Comparison of ENCODE assay signal across 8 cellular contexts in genomic region chr13:52449323-52450011, GRCh38. TPM values are rescaled to one million over a fixed set of nuclear protein-coding genes. Genes with fewer than 3 reads are reported as not detected.
DNase-seq lines count a peak whose midpoint lies in the region; FAIRE-seq and TF ChIP-seq lines count a peak whose summit lies in the region.

No MANE protein-coding gene starts in this region.

- H3K27me3 ChIP-seq in esophagus muscularis mucosa (no peaks in the 10 kb centered on the region), parathyroid adenoma (ENCODE audit: control insufficient read depth, insufficient read depth, low read length) (no peaks in the 10 kb centered on the region)

- H3K9me3 ChIP-seq in esophagus muscularis mucosa (no peaks in the 10 kb centered on the region), parathyroid adenoma (ENCODE audit: control insufficient read depth, low read length) (no peaks in the 10 kb centered on the region)

- H3K4me1 ChIP-seq in esophagus muscularis mucosa (peaks cover 25 to 39% (median 36%) of the 10 kb centered on the region in 4 donors), parathyroid adenoma (no peaks in the 10 kb centered on the region)

- peak overlapping the region; percentile 85 for H2AFZ ChIP-seq in parathyroid adenoma

- TF ChIP-seq CTCF in RWPE1 (conservative IDR thresholded peaks at IDR 0.05; ENCODE audit: low read depth) (no peak), esophagus muscularis mucosa (IDR thresholded peaks at IDR 0.05) (no peak), parathyroid adenoma (IDR thresholded peaks at IDR 0.05) (no peak)

- no peak for FAIRE-seq in HTR-8/SVneo (lab: Jason Lieb, UNC)

- peak overlapping the region; percentile 85 for H3K4me2 ChIP-seq in parathyroid adenoma (ENCODE audit: low read length)

- H3K36me3 ChIP-seq in esophagus muscularis mucosa (peaks cover 0 to 9% (median 1%) of the 10 kb centered on the region in 4 donors), parathyroid adenoma (ENCODE audit: control insufficient read depth, insufficient read depth, low read length) (no peaks in the 10 kb centered on the region)

- H3K4me3 ChIP-seq in esophagus muscularis mucosa (peak overlapping the region; percentile 81 to 97 (median 91)), parathyroid adenoma (ENCODE audit: low read depth, low read length) (peak overlapping the region; percentile 65)

- CTCF ChIA-PET in RWPE1 (lab: Yijun Ruan, JAX) = interaction anchor here (0.5 to 1.6 kb wide), 8 partner anchors 10 to 264 kb away, joined by 3 to 11 read pairs (median 4); no protein-coding TSS in a partner anchor

- peak; percentile 48 for DNase-seq in SIG-M5 treated with dmso at 0.1 percent for 504 hours (lab: John Stamatoyannopoulos, UW; ENCODE audit: unreplicated experiment)
- DNase-seq in SIG-M5 (lab: John Stamatoyannopoulos, UW) = no peak
- DNase-seq in RWPE1 (ENCODE audit: low spot score) = no peak
- DNase-seq in esophagus muscularis mucosa (ENCODE audit: extremely low spot score) = no peak
- no peak for DNase-seq in middle frontal gyrus (ENCODE audit: extremely low spot score, low spot score)
- no peak for DNase-seq in HTR-8/SVneo (ENCODE audit: insufficient read length, low spot score)
- no peak for DNase-seq in dedifferentiated amniotic fluid mesenchymal stem cell (ENCODE audit: extremely low spot score)

- no peak for TF ChIP-seq EP300 in esophagus muscularis mucosa (IDR thresholded peaks at IDR 0.05)

- H3K79me2 ChIP-seq in parathyroid adenoma = no peaks in the 10 kb centered on the region

- H3K27ac ChIP-seq in RWPE1 = peak overlapping the region; percentile 94
- peak overlapping the region; percentile 89 to 95 (median 94) for H3K27ac ChIP-seq in esophagus muscularis mucosa (replicated peaks in 1 of 4)
- H3K27ac ChIP-seq in parathyroid adenoma = peak overlapping the region; percentile 61

- no peak for TF ChIP-seq POLR2A in esophagus muscularis mucosa (IDR thresholded peaks at IDR 0.05; ENCODE audit: low read depth)

- H3K9ac ChIP-seq in parathyroid adenoma = no peak overlapping the region

- intact Hi-C loops in esophagus muscularis mucosa (cut with DNase I) = loop anchor here (5.0 to 10.0 kb wide), 3 partner anchors 205 to 322 kb away; partner anchors contain the start of genes NEK5 and SUGT1

- POLR2A ChIA-PET in RWPE1 (lab: Yijun Ruan, JAX; ENCODE audit: low non-redundant PET) = no interaction called here

- WGBS in esophagus muscularis mucosa = 49% methylated on average over 10 of the region's 11 CpGs

RNA-seq across cellular contexts. Expression of gene VPS36, which starts 1.0 kb away (rescaled TPM):
- total RNA-seq in esophagus muscularis mucosa = 10 to 100 TPM; 29.5 to 34.0 (median 33.1) TPM

RNA-seq across cellular contexts. Expression of gene CKAP2, which starts 5.8 kb away (rescaled TPM):
- 1 to 10 TPM; 2.1 to 5.5 (median 4.4) TPM for total RNA-seq in esophagus muscularis mucosa

RNA-seq across cellular contexts. Expression of gene THSD1, which starts 43.5 kb away (rescaled TPM):
- total RNA-seq in esophagus muscularis mucosa = 1 to 10 TPM; 5.4 to 7.5 (median 6.8) TPM
